Comparison of ENCODE assay signal across 11 cellular contexts in the genomic region with DNA sequence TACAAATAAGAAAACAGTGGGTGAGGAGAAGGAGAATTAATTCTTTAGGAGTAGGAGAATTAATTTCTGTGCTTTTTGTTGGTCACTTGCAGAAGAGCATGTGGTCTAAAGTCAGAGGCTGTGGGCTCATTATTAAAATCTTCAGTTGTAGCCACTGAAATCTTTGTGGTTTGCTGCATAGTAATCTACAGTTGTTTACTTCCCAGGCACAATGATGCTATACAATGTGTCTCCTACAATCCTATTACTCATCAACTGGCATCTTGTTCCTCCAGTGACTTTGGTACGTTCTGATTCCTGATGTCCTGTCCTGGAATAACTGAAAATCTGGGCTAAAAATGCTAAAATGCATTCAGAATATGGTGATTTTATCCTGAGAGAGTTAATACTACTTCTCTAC. TPM values are rescaled to one million over a fixed set of nuclear protein-coding genes. Genes with fewer than 3 reads are reported as not detected.
A peak's percentile ranks its signal among the peaks of the same experiment; 100 is the strongest.
DNase-seq lines count a peak whose midpoint lies in the region; TF ChIP-seq lines count a peak whose summit lies in the region.
"Had no signal": no experiment of that assay in that cellular context is flagged by ENCODE, and none has a peak within 500 bp of the region (broad histone marks: within the 10 kb centered on the region; RNA-seq: fewer than 3 reads in every experiment).

No MANE protein-coding gene starts in this region.

- H4K20me1 ChIP-seq in mammary epithelial cell (ENCODE audit: insufficient read depth, low read length), result no peaks in the 10 kb centered on the region
- no peaks in the 10 kb centered on the region for H4K20me1 ChIP-seq in osteoblast (ENCODE audit: insufficient read depth, low read length)

- H3K27me3 ChIP-seq in HUES48 (ENCODE audit: control insufficient read depth, insufficient read depth, low read length) (no peaks in the 10 kb centered on the region), mammary epithelial cell (ENCODE audit: insufficient read depth, low read length) (no peaks in the 10 kb centered on the region), osteoblast (ENCODE audit: insufficient read depth, low read length) (no peaks in the 10 kb centered on the region), Caco-2 (replicated peaks; ENCODE audit: control insufficient read depth, insufficient read depth, low read length) (no peaks in the 10 kb centered on the region), thyroid gland (no peaks in the 10 kb centered on the region)

- H2AFZ ChIP-seq in mammary epithelial cell (ENCODE audit: low read depth, low read length) (peak overlapping the region; percentile 28), osteoblast (ENCODE audit: low read length) (no peak overlapping the region)

- H3K4me3 ChIP-seq in HUES48 (ENCODE audit: low read depth, low read length), result no peak overlapping the region
- no peak overlapping the region for H3K4me3 ChIP-seq in mammary epithelial cell (replicated peaks in 1 of 3; ENCODE audit: insufficient read depth in 1 of 3, low read depth in 2 of 3, low read length in 3 of 3)
- H3K4me3 ChIP-seq in osteoblast (ENCODE audit: insufficient read depth, low read length), result no peak overlapping the region
- H3K4me3 ChIP-seq in Caco-2 (ENCODE audit: low read depth, low read length), result no peak overlapping the region
- no peak overlapping the region for H3K4me3 ChIP-seq in thyroid gland (replicated peaks in 1 of 3)

- TF ChIP-seq CTCF in mammary epithelial cell (conservative IDR thresholded peaks at IDR 0.05 in 1 of 2, IDR thresholded peaks at IDR 0.05 in 1 of 2; ENCODE audit: extremely low read depth in 1 of 2, insufficient read depth in 1 of 2, low read depth in 1 of 2, low read length in 2 of 2) (no peak), osteoblast (IDR thresholded peaks at IDR 0.05; ENCODE audit: extremely low read depth, low read depth, low read length) (no peak), Caco-2 (IDR thresholded peaks at IDR 0.05; ENCODE audit: insufficient read depth in 1 of 2, low read depth in 1 of 2, low read length in 1 of 2, severe bottlenecking in 1 of 2, unreplicated experiment in 1 of 2) (no peak), thyroid gland (IDR thresholded peaks at IDR 0.05) (no peak)

- no peak overlapping the region for H3K4me2 ChIP-seq in mammary epithelial cell (ENCODE audit: insufficient read depth, low read depth, low read length)
- no peak overlapping the region for H3K4me2 ChIP-seq in osteoblast (ENCODE audit: insufficient read depth, low read length)

- CTCF ChIA-PET in mammary epithelial cell (lab: Charles Lee; ENCODE audit: low non-redundant PET) (no interaction called here), Caco-2 (lab: Charles Lee) (no interaction called here)

- in situ Hi-C loops in mammary epithelial cell (cut with MboI; ENCODE audit: low sequenced_read_pairs in 2 of 2), result no loop called here

- H3K4me1 ChIP-seq in HUES48 (ENCODE audit: control insufficient read depth, insufficient read depth, low read length) (no peaks in the 10 kb centered on the region), mammary epithelial cell (ENCODE audit: insufficient read depth, low read length) (peaks cover 16% of the 10 kb centered on the region), osteoblast (ENCODE audit: insufficient read depth, low read length) (peaks cover 11% of the 10 kb centered on the region), Caco-2 (peaks cover 13% of the 10 kb centered on the region), thyroid gland (no peaks in the 10 kb centered on the region)

- peak; percentile 51 for DNase-seq in GM04503 (ENCODE audit: low read depth)
- peak; percentile 66 for DNase-seq in mammary epithelial cell
- no peak for DNase-seq in osteoblast (ENCODE audit: insufficient read length, low spot score, missing footprints)
- no peak for DNase-seq in Caco-2
- no peak for DNase-seq in SK-N-DZ (ENCODE audit: low spot score)
- no peak for DNase-seq in cerebellar nuclear complex (lab: John Stamatoyannopoulos, UW)
- no peak for DNase-seq in thyroid gland
- DNase-seq: NCI-H2081 had no signal

- no peak overlapping the region for H3K4me3 Mint-ChIP-seq in Caco-2 (ENCODE audit: unreplicated experiment)
- H3K4me3 Mint-ChIP-seq: type B pancreatic cell had no signal

- H3K9me3 ChIP-seq in HUES48 (ENCODE audit: control insufficient read depth, insufficient read depth, low read length) (no peaks in the 10 kb centered on the region), mammary epithelial cell (replicated peaks; ENCODE audit: insufficient read depth, low read length) (no peaks in the 10 kb centered on the region), osteoblast (ENCODE audit: low read depth, low read length) (no peaks in the 10 kb centered on the region), Caco-2 (no peaks in the 10 kb centered on the region), thyroid gland (no peaks in the 10 kb centered on the region)

- no peak overlapping the region for H3K9ac ChIP-seq in HUES48 (ENCODE audit: low read depth, low read length)
- no peak overlapping the region for H3K9ac ChIP-seq in mammary epithelial cell (ENCODE audit: insufficient read depth, low read length)

- intact Hi-C loops in mammary epithelial cell (cut with micrococcal nuclease) (no loop called here), Caco-2 (cut with micrococcal nuclease; ENCODE audit: unreplicated experiment) (no loop called here), thyroid gland (cut with DNase I) (no loop called here)

- H3K27ac Mint-ChIP-seq in Caco-2 (ENCODE audit: unreplicated experiment), result no peak overlapping the region
- H3K27ac Mint-ChIP-seq: type B pancreatic cell had no signal

- 4% methylated on average over 1 of the region's 1 CpG for WGBS in mammary epithelial cell (ENCODE audit: low coverage, missing lambda C conversion rate)
- WGBS in thyroid gland, 2 donors, result 94 to 98% methylated on average over 1 of the region's 1 CpG

- H3K9me3 Mint-ChIP-seq in Caco-2 (ENCODE audit: unreplicated experiment), result no peaks in the 10 kb centered on the region
- H3K9me3 Mint-ChIP-seq: type B pancreatic cell had no signal

- TF ChIP-seq POLR2A in thyroid gland (IDR thresholded peaks at IDR 0.05), result no peak

- peaks cover 14% of the 10 kb centered on the region for H3K4me1 Mint-ChIP-seq in Caco-2 (ENCODE audit: low read depth, unreplicated experiment)

- H3K36me3 Mint-ChIP-seq in Caco-2 (ENCODE audit: insufficient read depth, unreplicated experiment), result peaks cover 12% of the 10 kb centered on the region

- H3K27me3 Mint-ChIP-seq in Caco-2 (ENCODE audit: insufficient read depth, unreplicated experiment), result no peaks in the 10 kb centered on the region
- H3K27me3 Mint-ChIP-seq: type B pancreatic cell had no signal

- peaks cover 23% of the 10 kb centered on the region for H3K36me3 ChIP-seq in HUES48 (ENCODE audit: control insufficient read depth, insufficient read depth, low read length)
- no peaks in the 10 kb centered on the region for H3K36me3 ChIP-seq in mammary epithelial cell (ENCODE audit: insufficient read depth, low read length)
- H3K36me3 ChIP-seq in osteoblast (ENCODE audit: insufficient read depth, low read length), result peaks cover 25% of the 10 kb centered on the region
- no peaks in the 10 kb centered on the region; the same call in 1 of the 2 replicates for H3K36me3 ChIP-seq in Caco-2 (ENCODE audit: control insufficient read depth, insufficient read depth, low read length)
- H3K36me3 ChIP-seq in thyroid gland, result peaks cover 4 to 12% of the 10 kb centered on the region in 2 donors

- H3K79me2 ChIP-seq in mammary epithelial cell (ENCODE audit: insufficient read depth, low read length) (no peaks in the 10 kb centered on the region), osteoblast (ENCODE audit: insufficient read depth, low read length) (no peaks in the 10 kb centered on the region)

- dilution Hi-C loops in mammary epithelial cell (cut with HindIII; ENCODE audit: low sequenced_read_pairs), result no loop called here

- no TSS peak for BruUV-seq in mammary epithelial cell (replicated peaks; lab: Mats Ljungman, UMichigan)
- BruUV-seq in Caco-2 (replicated peaks; lab: Mats Ljungman, UMichigan), result no TSS peak

- POLR2A ChIA-PET in Caco-2 (lab: Charles Lee), result no interaction called here

- H3K27ac ChIP-seq in HUES48 (ENCODE audit: low read depth, low read length) (peak overlapping the region; percentile 72), mammary epithelial cell (ENCODE audit: insufficient read depth, low read depth, low read length) (peak overlapping the region; percentile 32), osteoblast (ENCODE audit: low read depth, low read length) (peak overlapping the region; percentile 15), thyroid gland (no peak overlapping the region)

RNA-seq across cellular contexts. Expression of a gene that starts 21.0 kb away (rescaled TPM):
- total RNA-seq in mammary epithelial cell, result 10 to 100 TPM; 14.7 to 17.2 TPM
- 11.9 TPM for polyA plus RNA-seq in mammary epithelial cell
- 71.8 TPM for polyA minus RNA-seq in mammary epithelial cell
- total RNA-seq in osteoblast, result 30.4 and 30.6 TPM in 2 replicates
- total RNA-seq in Caco-2 (2022), result 21.9 and 30.0 TPM in 2 replicates
- polyA plus RNA-seq in SK-N-DZ (2014; cell fraction: cytosol; rRNA removed), result 13.9 and 17.5 TPM in 2 replicates
- polyA plus RNA-seq in SK-N-DZ (2014; cell fraction: nucleus; rRNA removed), result 44.4 and 52.4 TPM in 2 replicates
- total RNA-seq in thyroid gland, result 10 to 100 TPM; 40.7 to 67.9 (median 46.7) TPM

RNA-seq across cellular contexts. Expression of a gene that starts 21.3 kb away (rescaled TPM):
- total RNA-seq in mammary epithelial cell (10 to 100 TPM; 35.0 to 35.8 TPM), osteoblast (37.1 and 41.3 TPM in 2 replicates), Caco-2 (2022) (33.5 and 39.8 TPM in 2 replicates), thyroid gland (10 to 100 TPM; 22.9 to 35.2 (median 28.6) TPM)
- polyA plus RNA-seq in mammary epithelial cell, result 20.6 TPM
- polyA minus RNA-seq in mammary epithelial cell, result 35.2 TPM
- polyA plus RNA-seq in SK-N-DZ (2014; cell fraction: cytosol; rRNA removed), result 26.7 and 31.4 TPM in 2 replicates
- 62.4 and 67.7 TPM in 2 replicates for polyA plus RNA-seq in SK-N-DZ (2014; cell fraction: nucleus; rRNA removed)

RNA-seq across cellular contexts. Expression of a gene that starts 32.6 kb away (rescaled TPM):
- under 1 TPM; under 0.01 to 0.99 TPM for total RNA-seq in mammary epithelial cell
- polyA plus RNA-seq in mammary epithelial cell, result 0.23 TPM
- polyA minus RNA-seq in mammary epithelial cell, result not detected
- under 0.01 TPM in 2 replicates for total RNA-seq in osteoblast
- 0.14 and 0.49 TPM in 2 replicates for total RNA-seq in Caco-2 (2022)
- polyA plus RNA-seq in SK-N-DZ (2014; cell fraction: cytosol; rRNA removed), result not detected in 2 replicates
- polyA plus RNA-seq in SK-N-DZ (2014; cell fraction: nucleus; rRNA removed), result 0.08 TPM in 1 of 2 replicates, not detected in the other
- total RNA-seq in thyroid gland, result 1 to 10 TPM in 1 of 4 donors, under 1 TPM in 3; 0.67 to 1.2 (median 0.74) TPM
- total RNA-seq: lower leg skin had no signal

Comparison
In these comparisons a context has a peak if more than half of its experiments do, and no peak if none do; other contexts are left out.
1. DNase-seq: peak in GM04503 (single experiment) and mammary epithelial cell (single experiment); none in osteoblast (single experiment), Caco-2 (0 of 2), SK-N-DZ (single experiment), cerebellar nuclear complex (0 of 2) and thyroid gland (0 of 2).
2. H3K27ac ChIP-seq: peak in HUES48 (single experiment), mammary epithelial cell (single experiment) and osteoblast (single experiment); none in thyroid gland (0 of 3).